ENCODE assay signal across 21 cellular contexts in genomic region chr11:133520707-133521106, GRCh38. TPM values are rescaled to one million over a fixed set of nuclear protein-coding genes. Genes with fewer than 3 reads are reported as not detected.
DNase-seq lines count a peak whose midpoint lies in the region; ATAC-seq and TF ChIP-seq lines count a peak whose summit lies in the region.
"Had no signal": no experiment of that assay in that cellular context is flagged by ENCODE, and none has a peak within 500 bp of the region (broad histone marks: within the 10 kb centered on the region; RNA-seq: fewer than 3 reads in every experiment).

No MANE protein-coding gene starts in this region.

- no peaks in the 10 kb centered on the region for H3K9me3 ChIP-seq in BLaER1 treated with 17β-estradiol and CSF1 and Interleukin-3, amounts not matched to agents 10 nM and 100 nM (replicated peaks in 1 of 11)
- H3K9me3 ChIP-seq in mesodermal cell (ENCODE audit: control insufficient read depth, low read length) = no peaks in the 10 kb centered on the region
- H3K9me3 ChIP-seq: Caco-2 had no signal

- ATAC-seq in left ventricle myocardium superior (peak; percentile 79), GM18520 (IDR thresholded peaks at IDR 0.05; ENCODE audit: unreplicated experiment) (no peak)
- ATAC-seq: PC-3 had no signal

- H3K9ac ChIP-seq in BLaER1 treated with 17β-estradiol and CSF1 and Interleukin-3, amounts not matched to agents 10 nM and 100 nM = no peak overlapping the region
- H3K9ac ChIP-seq: KMS-11 had no signal

- H3K4me1 Mint-ChIP-seq in chondrocyte (ENCODE audit: low read depth) (peaks cover 6% of the 10 kb centered on the region), HFFc6 (ENCODE audit: low read depth) (no peaks in the 10 kb centered on the region)
- H3K4me1 Mint-ChIP-seq: CD14-positive monocyte had no signal

- H4K20me1 ChIP-seq in BLaER1 treated with 17β-estradiol and CSF1 and Interleukin-3, amounts not matched to agents 10 nM and 100 nM = no peaks in the 10 kb centered on the region

- no peak overlapping the region for H3K4me3 ChIP-seq in BLaER1 treated with 17β-estradiol and CSF1 and Interleukin-3, amounts not matched to agents 10 nM and 100 nM
- H3K4me3 ChIP-seq in mesodermal cell (ENCODE audit: extremely low read depth, insufficient read depth, low read length, poor library complexity, severe bottlenecking) = no peak overlapping the region

- no peaks in the 10 kb centered on the region for H3K36me3 ChIP-seq in BLaER1 treated with 17β-estradiol and CSF1 and Interleukin-3, amounts not matched to agents 10 nM and 100 nM
- H3K36me3 ChIP-seq in mesodermal cell (ENCODE audit: control insufficient read depth, insufficient read depth, low read length) = no peaks in the 10 kb centered on the region

- H3K36me3 Mint-ChIP-seq in chondrocyte (ENCODE audit: low read depth) (no peaks in the 10 kb centered on the region), HFFc6 (ENCODE audit: low read depth) (no peaks in the 10 kb centered on the region)
- H3K36me3 Mint-ChIP-seq: CD14-positive monocyte had no signal

- H3K9me3 Mint-ChIP-seq in chondrocyte (ENCODE audit: low read depth) (no peaks in the 10 kb centered on the region), HFFc6 (peaks cover 43% of the 10 kb centered on the region)

- H3K4me3 Mint-ChIP-seq in chondrocyte (ENCODE audit: unreplicated experiment) = no peak overlapping the region
- no peak overlapping the region for H3K4me3 Mint-ChIP-seq in HFFc6
- H3K4me3 Mint-ChIP-seq: CD14-positive monocyte had no signal

- H3K27me3 Mint-ChIP-seq in chondrocyte (ENCODE audit: low read depth) = no peaks in the 10 kb centered on the region
- H3K27me3 Mint-ChIP-seq in HFFc6 (ENCODE audit: insufficient read depth) = no peaks in the 10 kb centered on the region

- DNase-seq in chondrocyte (ENCODE audit: low spot score) (no peak), left ventricle myocardium superior (no peak), cerebellum (ENCODE audit: low spot score) (no peak), HFFc6 (no peak), ureter (ENCODE audit: low spot score) (no peak)
- DNase-seq: Caco-2, DMS79, GDM1, GOT3, NCI-H1105 treated with DMSO at 0.1 percent for 48 hours, NCI-H187 treated with DMSO at 0.1 percent for 48 hours, NCI-H2171, NCI-H446 treated with DMSO at 0.1 percent for 48 hours, NCI-H748 treated with DMSO at 0.1 percent for 48 hours, PC-3 had no signal

- H3K4me2 ChIP-seq in BLaER1 treated with 17β-estradiol and CSF1 and Interleukin-3, amounts not matched to agents 10 nM and 100 nM = peak overlapping the region; percentile 11 to 73 (median 61); a peak in 17 of 22 replicates
- H3K4me2 ChIP-seq: KMS-11 had no signal

- no peaks in the 10 kb centered on the region for H3K27me3 ChIP-seq in BLaER1 treated with 17β-estradiol and CSF1 and Interleukin-3, amounts not matched to agents 10 nM and 100 nM

- no peak overlapping the region for H3K27ac ChIP-seq in BLaER1 treated with 17β-estradiol and CSF1 and Interleukin-3, amounts not matched to agents 10 nM and 100 nM
- H3K27ac ChIP-seq in mesodermal cell (ENCODE audit: low read depth, low read length, severe bottlenecking) = peak overlapping the region; percentile 78
- H3K27ac ChIP-seq: HL-60, KMS-11 had no signal

- H3K27ac Mint-ChIP-seq in chondrocyte (ENCODE audit: unreplicated experiment) (peak overlapping the region; percentile 64), HFFc6 (no peak overlapping the region)

- WGBS in mesodermal cell (ENCODE audit: insufficient coverage in 2 of 2), 2 experiments = 74 to 86% methylated on average over 7 of the region's 7 CpGs

- intact Hi-C loops in left ventricle myocardium superior (cut with micrococcal nuclease) = no loop called here

- TF ChIP-seq CTCF in chondrocyte (IDR thresholded peaks at IDR 0.05) (no peak), HFFc6 (IDR thresholded peaks at IDR 0.05) (no peak)

- peaks cover 0 to 26% (median 19%) of the 10 kb centered on the region in 10 experiments; a peak in 17 of 20 replicates for H3K4me1 ChIP-seq in BLaER1 treated with 17β-estradiol and CSF1 and Interleukin-3, amounts not matched to agents 10 nM and 100 nM
- peaks cover 39% of the 10 kb centered on the region for H3K4me1 ChIP-seq in mesodermal cell (ENCODE audit: control insufficient read depth, insufficient read depth, low read length, poor library complexity, severe bottlenecking)

RNA-seq across cellular contexts. Expression of gene OPCML, which starts 11.6 kb away (rescaled TPM):
- total RNA-seq in chondrocyte = 0.73 to 3.3 TPM (median 2.7 TPM) in 3 replicates
- 0.37 TPM for total RNA-seq in left ventricle myocardium superior
- 4.3 TPM for polyA plus RNA-seq in mesodermal cell (2013, experiment 1 of 2)
- 1.6 TPM for polyA plus RNA-seq in mesodermal cell (2013, experiment 2 of 2)
- 29.8 TPM for total RNA-seq in cerebellum
- total RNA-seq in HFFc6 (2021; fragmentation: NEBNext Ultra II Directional; extraction: Animal tissue kit (Norgen Biotek cat#: 25700)) = 1 to 10 TPM in 1 of 6 experiments, under 1 TPM in 5; 0.11 to 1.7 (median 0.33) TPM
- total RNA-seq in ureter = 0.10 TPM
- total RNA-seq: Caco-2, PC-3 had no signal
- polyA plus RNA-seq: CD14-positive monocyte had no signal
